Comparison of ENCODE assay signal across 1 cellular context in the genomic region with DNA sequence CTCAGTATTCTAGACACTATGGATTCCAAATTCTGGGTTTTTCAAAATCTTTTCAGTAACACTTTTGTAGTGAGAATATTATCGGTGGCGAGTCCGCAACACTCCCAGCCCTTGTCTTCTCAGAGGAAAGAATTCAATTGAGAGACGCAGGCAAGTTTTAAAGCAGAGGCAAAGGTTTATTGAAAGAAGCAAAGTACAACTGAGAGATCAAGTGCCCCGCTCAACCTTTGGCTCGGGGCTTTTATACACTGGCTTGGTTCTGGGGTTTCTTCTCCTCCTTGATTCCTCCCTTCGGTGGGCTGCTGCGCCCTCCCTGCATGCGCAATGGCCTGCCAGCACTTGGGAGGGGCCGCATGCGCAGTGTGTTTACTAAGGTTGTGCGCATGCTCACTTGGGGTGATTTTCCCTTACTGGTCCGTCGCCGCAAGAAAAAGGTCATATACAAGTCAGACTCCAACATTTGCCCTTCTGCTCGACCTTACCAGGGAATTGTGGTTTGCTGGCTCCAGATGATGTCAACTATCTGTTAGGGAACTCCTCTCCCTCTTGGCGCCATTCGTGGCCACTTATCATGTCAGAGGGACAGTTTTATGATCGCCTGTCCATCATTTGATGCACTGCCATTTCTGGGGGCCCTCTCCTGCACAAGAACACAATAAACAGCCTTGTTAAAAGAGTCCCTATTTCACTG.
A peak's percentile ranks its signal among the peaks of the same experiment; 100 is the strongest.
TF ChIP-seq lines count a peak whose summit lies in the region.

No MANE protein-coding gene starts in this region.

TF ChIP-seq in HepG2, 621 proteins besides CTCF, POLR2A, EP300 and RAD21 (continued from another document):
- TF ChIP-seq, protein P1, sequence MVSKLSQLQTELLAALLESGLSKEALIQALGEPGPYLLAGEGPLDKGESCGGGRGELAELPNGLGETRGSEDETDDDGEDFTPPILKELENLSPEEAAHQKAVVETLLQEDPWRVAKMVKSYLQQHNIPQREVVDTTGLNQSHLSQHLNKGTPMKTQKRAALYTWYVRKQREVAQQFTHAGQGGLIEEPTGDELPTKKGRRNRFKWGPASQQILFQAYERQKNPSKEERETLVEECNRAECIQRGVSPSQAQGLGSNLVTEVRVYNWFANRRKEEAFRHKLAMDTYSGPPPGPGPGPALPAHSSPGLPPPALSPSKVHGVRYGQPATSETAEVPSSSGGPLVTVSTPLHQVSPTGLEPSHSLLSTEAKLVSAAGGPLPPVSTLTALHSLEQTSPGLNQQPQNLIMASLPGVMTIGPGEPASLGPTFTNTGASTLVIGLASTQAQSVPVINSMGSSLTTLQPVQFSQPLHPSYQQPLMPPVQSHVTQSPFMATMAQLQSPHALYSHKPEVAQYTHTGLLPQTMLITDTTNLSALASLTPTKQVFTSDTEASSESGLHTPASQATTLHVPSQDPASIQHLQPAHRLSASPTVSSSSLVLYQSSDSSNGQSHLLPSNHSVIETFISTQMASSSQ (IDR thresholded peaks at IDR 0.05; ENCODE audit: low read depth) = no peak
- TF ChIP-seq, protein P1 (CRISPR knock-in tag; IDR thresholded peaks at IDR 0.05; ENCODE audit: borderline replicate concordance) = no peak
- TF ChIP-seq MYC (CRISPR knock-in tag; IDR thresholded peaks at IDR 0.05; ENCODE audit: borderline replicate concordance) (peak; percentile 45; the same call in 1 of the 2 replicates), ZNF274 (CRISPR knock-in tag; IDR thresholded peaks at IDR 0.05) (peak; percentile 98), ZNF563 (CRISPR knock-in tag; IDR thresholded peaks at IDR 0.05) (peak; percentile 93), THAP11 (CRISPR knock-in tag; IDR thresholded peaks at IDR 0.05) (peak; percentile 82), RXRB (CRISPR knock-in tag; IDR thresholded peaks at IDR 0.05; ENCODE audit: borderline replicate concordance) (peak; percentile 77), TCF7 (IDR thresholded peaks at IDR 0.05; ENCODE audit: low read depth) (no peak), CBX5 (CRISPR knock-in tag; IDR thresholded peaks at IDR 0.05; ENCODE audit: borderline replicate concordance) (peak; percentile 71; the same call in 1 of the 2 replicates), SOX6 (IDR thresholded peaks at IDR 0.05) (no peak), SOX6 (CRISPR knock-in tag; IDR thresholded peaks at IDR 0.05) (peak; percentile 57), SOX13 (IDR thresholded peaks at IDR 0.05) (no peak), SOX13 (CRISPR knock-in tag; conservative IDR thresholded peaks at IDR 0.05 in 1 of 2, IDR thresholded peaks at IDR 0.05 in 1 of 2) (no peak; a peak in 1 of 4 replicates), ERF (CRISPR knock-in tag; IDR thresholded peaks at IDR 0.05) (peak; percentile 77), YEATS4 (CRISPR knock-in tag; IDR thresholded peaks at IDR 0.05; ENCODE audit: borderline replicate concordance) (0 out of 2 replicates have a peak, but pooled peaks have one; percentile 10), IKZF1 (IDR thresholded peaks at IDR 0.05) (no peak), SATB2 (CRISPR knock-in tag; IDR thresholded peaks at IDR 0.05) (0 out of 2 replicates have a peak, but pooled peaks have one; percentile 59)
- TF ChIP-seq, protein P2, sequence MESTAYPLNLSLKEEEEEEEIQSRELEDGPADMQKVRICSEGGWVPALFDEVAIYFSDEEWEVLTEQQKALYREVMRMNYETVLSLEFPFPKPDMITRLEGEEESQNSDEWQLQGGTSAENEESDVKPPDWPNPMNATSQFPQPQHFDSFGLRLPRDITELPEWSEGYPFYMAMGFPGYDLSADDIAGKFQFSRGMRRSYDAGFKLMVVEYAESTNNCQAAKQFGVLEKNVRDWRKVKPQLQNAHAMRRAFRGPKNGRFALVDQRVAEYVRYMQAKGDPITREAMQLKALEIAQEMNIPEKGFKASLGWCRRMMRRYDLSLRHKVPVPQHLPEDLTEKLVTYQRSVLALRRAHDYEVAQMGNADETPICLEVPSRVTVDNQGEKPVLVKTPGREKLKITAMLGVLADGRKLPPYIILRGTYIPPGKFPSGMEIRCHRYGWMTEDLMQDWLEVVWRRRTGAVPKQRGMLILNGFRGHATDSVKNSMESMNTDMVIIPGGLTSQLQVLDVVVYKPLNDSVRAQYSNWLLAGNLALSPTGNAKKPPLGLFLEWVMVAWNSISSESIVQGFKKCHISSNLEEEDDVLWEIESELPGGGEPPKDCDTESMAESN (CRISPR knock-in tag; conservative IDR thresholded peaks at IDR 0.05) = no peak; the same call in 1 of the 2 replicates
- TF ChIP-seq, protein P3, sequence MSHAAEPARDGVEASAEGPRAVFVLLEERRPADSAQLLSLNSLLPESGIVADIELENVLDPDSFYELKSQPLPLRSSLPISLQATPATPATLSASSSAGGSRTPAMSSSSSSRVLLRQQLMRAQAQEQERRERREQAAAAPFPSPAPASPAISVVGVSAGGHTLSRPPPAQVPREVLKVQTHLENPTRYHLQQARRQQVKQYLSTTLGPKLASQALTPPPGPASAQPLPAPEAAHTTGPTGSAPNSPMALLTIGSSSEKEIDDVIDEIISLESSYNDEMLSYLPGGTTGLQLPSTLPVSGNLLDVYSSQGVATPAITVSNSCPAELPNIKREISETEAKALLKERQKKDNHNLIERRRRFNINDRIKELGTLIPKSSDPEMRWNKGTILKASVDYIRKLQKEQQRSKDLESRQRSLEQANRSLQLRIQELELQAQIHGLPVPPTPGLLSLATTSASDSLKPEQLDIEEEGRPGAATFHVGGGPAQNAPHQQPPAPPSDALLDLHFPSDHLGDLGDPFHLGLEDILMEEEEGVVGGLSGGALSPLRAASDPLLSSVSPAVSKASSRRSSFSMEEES (CRISPR knock-in tag; IDR thresholded peaks at IDR 0.05) = peak; percentile 70
